ENCODE assay signal across 16 cellular contexts in genomic region chr17:17048106-17048505, GRCh38. TPM values are rescaled to one million over a fixed set of nuclear protein-coding genes. Genes with fewer than 3 reads are reported as not detected.
DNase-seq lines count a peak whose midpoint lies in the region; ATAC-seq and TF ChIP-seq lines count a peak whose summit lies in the region.
"Had no signal": no experiment of that assay in that cellular context is flagged by ENCODE, and none has a peak within 500 bp of the region (broad histone marks: within the 10 kb centered on the region; RNA-seq: fewer than 3 reads in every experiment).

No MANE protein-coding gene starts in this region.

- H3K4me1 ChIP-seq in CD4-positive, CD25-positive, alpha-beta regulatory T cell (ENCODE audit: control insufficient read depth, insufficient read depth, low read length, poor library complexity, severe bottlenecking): peaks cover 59% of the 10 kb centered on the region
- peaks cover 10% of the 10 kb centered on the region for H3K4me1 ChIP-seq in endodermal cell (ENCODE audit: control insufficient read depth, insufficient read depth, low read length)
- H3K4me1 ChIP-seq: BE2C had no signal

- no peaks in the 10 kb centered on the region for H3K36me3 ChIP-seq in CD4-positive, CD25-positive, alpha-beta regulatory T cell (ENCODE audit: control insufficient read depth, insufficient read depth, low read length)
- H3K36me3 ChIP-seq in endodermal cell (ENCODE audit: control insufficient read depth, insufficient read depth, low read length): no peaks in the 10 kb centered on the region
- H3K36me3 ChIP-seq: BE2C had no signal

- TF ChIP-seq CTCF in HFFc6 (IDR thresholded peaks at IDR 0.05) (no peak), endodermal cell (conservative IDR thresholded peaks at IDR 0.05) (no peak)

- no peak overlapping the region for H3K27ac ChIP-seq in CD4-positive, CD25-positive, alpha-beta regulatory T cell (ENCODE audit: insufficient read depth, low read length, poor library complexity, severe bottlenecking)
- H3K27ac ChIP-seq in endodermal cell (ENCODE audit: low read depth, low read length): no peak overlapping the region
- H3K27ac ChIP-seq: testis had no signal

- no peak for DNase-seq in CD4-positive, CD25-positive, alpha-beta regulatory T cell
- DNase-seq in HFFc6 (no peak), endodermal cell (peak; percentile 26), sciatic nerve (ENCODE audit: low spot score) (peak; percentile 40), NCI-H1092 treated with DMSO at 0.1 percent for 48 hours (lab: John Stamatoyannopoulos, UW) (no peak), SHP77 (lab: John Stamatoyannopoulos, UW) (no peak), GF-D8 (lab: John Stamatoyannopoulos, UW) (no peak), 8988T (no peak)
- DNase-seq: BE2C; mesendoderm; NCI-H187 treated with DMSO at 0.1 percent for 48 hours; SIG-M5; stimulated activated CD4-positive, alpha-beta T cell treated with anti-CD3 and anti-CD28 coated beads, Interleukin-2, amount 100 ng/mL, for 48 hours; testis had no signal

- no peak for ATAC-seq in CD4-positive, CD25-positive, alpha-beta regulatory T cell (ENCODE audit: low read depth in 2 of 2)
- ATAC-seq in sciatic nerve: no peak

- intact Hi-C loops in sciatic nerve (cut with DNase I): no loop called here

- H3K4me1 Mint-ChIP-seq in CD4-positive, CD25-positive, alpha-beta regulatory T cell: peaks cover 33 to 88% (median 67%) of the 10 kb centered on the region in 4 donors
- peaks cover 76% of the 10 kb centered on the region for H3K4me1 Mint-ChIP-seq in HFFc6 (ENCODE audit: low read depth)
- H3K4me1 Mint-ChIP-seq in endodermal cell: peaks cover 30% of the 10 kb centered on the region

- H3K9me3 Mint-ChIP-seq in CD4-positive, CD25-positive, alpha-beta regulatory T cell: no peaks in the 10 kb centered on the region
- H3K9me3 Mint-ChIP-seq in HFFc6 (no peaks in the 10 kb centered on the region), endodermal cell (peaks cover 5% of the 10 kb centered on the region)
- H3K9me3 Mint-ChIP-seq: activated naive CD4-positive, alpha-beta T cell treated with anti-CD3 and anti-CD28 coated beads, Interleukin-2, amount 10 ng/mL, durations not matched to agents 7 days and 5 days; T-helper 1 cell treated with Interleukin-12 subunit alpha and Interleukin-12 subunit beta and Interleukin-4 antibody, amounts not matched to agents 30 μg/mL and 1 μg/mL, for 36 hours had no signal

- no peaks in the 10 kb centered on the region for H3K27me3 Mint-ChIP-seq in CD4-positive, CD25-positive, alpha-beta regulatory T cell
- H3K27me3 Mint-ChIP-seq in HFFc6 (ENCODE audit: insufficient read depth): no peaks in the 10 kb centered on the region
- no peaks in the 10 kb centered on the region for H3K27me3 Mint-ChIP-seq in endodermal cell (ENCODE audit: insufficient read depth)
- H3K27me3 Mint-ChIP-seq: activated naive CD4-positive, alpha-beta T cell treated with anti-CD3 and anti-CD28 coated beads, Interleukin-2, amount 10 ng/mL, durations not matched to agents 7 days and 5 days had no signal

- H3K27me3 ChIP-seq in CD4-positive, CD25-positive, alpha-beta regulatory T cell (ENCODE audit: control insufficient read depth, insufficient read depth, low read length): no peaks in the 10 kb centered on the region
- no peaks in the 10 kb centered on the region for H3K27me3 ChIP-seq in endodermal cell (ENCODE audit: control insufficient read depth, insufficient read depth, low read length, poor library complexity, severe bottlenecking)
- H3K27me3 ChIP-seq: BE2C, testis had no signal

- H3K36me3 Mint-ChIP-seq in CD4-positive, CD25-positive, alpha-beta regulatory T cell: peaks cover 11% of the 10 kb centered on the region
- peaks cover 20% of the 10 kb centered on the region for H3K36me3 Mint-ChIP-seq in HFFc6 (ENCODE audit: low read depth)
- peaks cover 8% of the 10 kb centered on the region for H3K36me3 Mint-ChIP-seq in endodermal cell (ENCODE audit: low read depth)

- H3K9me3 ChIP-seq in CD4-positive, CD25-positive, alpha-beta regulatory T cell (ENCODE audit: control insufficient read depth in 2 of 2, low read length in 2 of 2): no peaks in the 10 kb centered on the region
- H3K9me3 ChIP-seq in endodermal cell (ENCODE audit: control insufficient read depth, low read length): peaks cover 9% of the 10 kb centered on the region
- H3K9me3 ChIP-seq: BE2C, testis had no signal

- 95 to 97% methylated on average over 6 of the region's 6 CpGs for WGBS in endodermal cell (ENCODE audit: insufficient coverage in 1 of 2, insufficient read length in 1 of 2), 2 experiments

- H3K9ac ChIP-seq in endodermal cell (ENCODE audit: extremely low read depth, low read length, poor library complexity, severe bottlenecking): no peak overlapping the region

- H3K4me3 ChIP-seq in CD4-positive, CD25-positive, alpha-beta regulatory T cell (ENCODE audit: low read depth, low read length): no peak overlapping the region
- no peak overlapping the region for H3K4me3 ChIP-seq in endodermal cell (ENCODE audit: low read length)
- H3K4me3 ChIP-seq: testis had no signal

- peak overlapping the region in 2 of 4 donors; percentile 15 to 43 for H3K4me3 Mint-ChIP-seq in CD4-positive, CD25-positive, alpha-beta regulatory T cell
- H3K4me3 Mint-ChIP-seq in HFFc6 (no peak overlapping the region), endodermal cell (no peak overlapping the region)
- H3K4me3 Mint-ChIP-seq: activated naive CD4-positive, alpha-beta T cell treated with anti-CD3 and anti-CD28 coated beads, Interleukin-2, amount 10 ng/mL, durations not matched to agents 7 days and 5 days; T-helper 1 cell treated with Interleukin-12 subunit alpha and Interleukin-12 subunit beta and Interleukin-4 antibody, amounts not matched to agents 30 μg/mL and 1 μg/mL, for 36 hours had no signal

- peak overlapping the region in 2 of 3 donors; percentile 6 to 26 for H3K27ac Mint-ChIP-seq in CD4-positive, CD25-positive, alpha-beta regulatory T cell
- H3K27ac Mint-ChIP-seq in HFFc6 (peak overlapping the region; percentile 34), endodermal cell (no peak overlapping the region)
- H3K27ac Mint-ChIP-seq: T-helper 1 cell treated with Interleukin-12 subunit alpha and Interleukin-12 subunit beta and Interleukin-4 antibody, amounts not matched to agents 30 μg/mL and 1 μg/mL, for 36 hours had no signal

RNA-seq across cellular contexts. Expression of gene MPRIP, which starts 5.8 kb away (rescaled TPM):
- total RNA-seq in CD4-positive, CD25-positive, alpha-beta regulatory T cell: 234 TPM
- polyA plus RNA-seq in CD4-positive, CD25-positive, alpha-beta regulatory T cell: 10 to 100 TPM; 49.0 to 88.5 (median 55.8) TPM
- total RNA-seq in HFFc6 (2021; fragmentation: NEBNext Ultra II Directional; extraction: Animal tissue kit (Norgen Biotek cat#: 25700)): 100 to 1,000 TPM; 350 to 409 (median 372) TPM
- 100 to 1,000 TPM; 154 to 155 TPM for total RNA-seq in endodermal cell
- polyA plus RNA-seq in endodermal cell (2013, experiment 1 of 2): 126 TPM
- 112 TPM for polyA plus RNA-seq in endodermal cell (2013, experiment 2 of 2)
- 500 TPM for total RNA-seq in sciatic nerve

Comparison
In these comparisons a context has a peak if more than half of its experiments do, and no peak if none do; other contexts are left out.
1. DNase-seq: peak in endodermal cell (single experiment) and sciatic nerve (single experiment); none in CD4-positive, CD25-positive, alpha-beta regulatory T cell (0 of 3), HFFc6 (single experiment), NCI-H1092 treated with DMSO at 0.1 percent for 48 hours (single experiment), SHP77 (0 of 2), GF-D8 (single experiment) and 8988T (single experiment).